1 cellular context compared by ENCODE assay signal in the genomic region with DNA sequence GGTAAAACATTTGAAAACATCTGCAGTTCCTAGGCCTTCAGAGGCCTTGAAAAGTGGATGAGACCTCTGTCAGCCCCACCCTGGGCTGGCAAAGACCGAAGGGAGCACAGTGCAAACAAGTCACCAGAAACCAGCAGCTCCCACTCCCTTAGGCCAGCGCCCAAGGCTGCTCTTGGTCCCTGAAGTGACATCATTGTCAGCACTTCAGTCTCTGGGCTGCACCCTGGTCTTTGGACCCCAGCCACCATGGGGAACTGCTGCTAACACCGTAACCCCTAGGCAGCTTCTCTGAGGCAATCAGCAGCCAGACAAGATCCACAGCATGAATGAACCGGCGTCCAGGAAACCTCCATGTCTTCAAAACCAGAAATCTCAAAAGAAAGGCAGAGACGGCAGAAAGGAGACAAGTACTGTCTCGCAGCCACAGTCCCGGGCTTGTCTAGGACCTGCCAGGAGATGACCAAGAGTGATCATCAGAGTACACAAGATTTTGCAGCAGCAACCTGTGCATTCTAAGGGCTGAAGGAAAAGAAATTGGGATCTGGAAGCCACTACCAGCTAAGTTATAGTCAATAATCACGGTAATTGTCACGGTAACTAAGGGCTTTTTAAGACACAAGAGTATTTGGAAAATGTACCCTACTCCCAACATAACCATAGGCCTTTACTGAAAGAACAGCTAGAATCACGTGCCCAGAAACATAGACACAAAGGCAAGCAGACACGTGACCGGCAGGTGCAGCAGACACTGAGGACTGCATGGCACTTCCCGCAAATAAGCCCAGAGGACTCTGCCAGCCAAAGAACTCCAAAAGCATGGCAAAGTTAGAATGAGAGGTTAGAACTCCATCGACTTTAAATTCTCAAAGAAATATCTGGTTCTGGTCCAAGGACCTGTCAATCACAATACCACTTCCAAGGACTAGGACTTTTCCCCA.
TF ChIP-seq lines count a peak whose summit lies in the region.

No MANE protein-coding gene starts in this region.

TF ChIP-seq in GM12878, 131 proteins besides CTCF, POLR2A, EP300 and RAD21:
- peak; percentile 19; the same call in 1 of the 2 replicates for TF ChIP-seq RAD51 (IDR thresholded peaks at IDR 0.05)
- no peak for TF ChIP-seq HDAC6 (IDR thresholded peaks at IDR 0.05; ENCODE audit: unreplicated experiment)
- TF ChIP-seq BHLHE40 (IDR thresholded peaks at IDR 0.05; ENCODE audit: borderline replicate concordance in 1 of 2, low read depth in 2 of 2, low read length in 1 of 2): 0 out of 4 replicates have a peak, but pooled peaks of 1 of the 2 experiments have one; percentile 26
